ENCODE assay signal across 1 cellular context in genomic region chr4:9765091-9765490, GRCh38.
TF ChIP-seq lines count a peak whose summit lies in the region.

No MANE protein-coding gene starts in this region.

TF ChIP-seq in K562, 482 proteins besides CTCF, POLR2A, EP300 and RAD21 (continued from another document):
- no peak for TF ChIP-seq ZBTB49 (CRISPR knock-in tag; IDR thresholded peaks at IDR 0.05; ENCODE audit: borderline replicate concordance)
- no peak for TF ChIP-seq PHB (CRISPR knock-in tag; IDR thresholded peaks at IDR 0.05)
- no peak for TF ChIP-seq ZNF316 (IDR thresholded peaks at IDR 0.05)
- TF ChIP-seq SREBF2 (CRISPR knock-in tag; IDR thresholded peaks at IDR 0.05): no peak
- no peak for TF ChIP-seq TSC22D4 (tag; IDR thresholded peaks at IDR 0.05)
- no peak for TF ChIP-seq ZNF644 (tag; IDR thresholded peaks at IDR 0.05; ENCODE audit: low read depth)
- no peak for TF ChIP-seq SMAD2 (IDR thresholded peaks at IDR 0.05; ENCODE audit: low read depth, low read length)
- TF ChIP-seq IRF2 (CRISPR knock-in tag; IDR thresholded peaks at IDR 0.05): no peak
- no peak for TF ChIP-seq CTBP1 (IDR thresholded peaks at IDR 0.05; ENCODE audit: borderline replicate concordance)
- no peak for TF ChIP-seq E2F4 (CRISPR knock-in tag; IDR thresholded peaks at IDR 0.05; ENCODE audit: low read depth)
- no peak for TF ChIP-seq STAT5A (IDR thresholded peaks at IDR 0.05; ENCODE audit: borderline replicate concordance, low read length)
- no peak for TF ChIP-seq CHCHD3 (CRISPR knock-in tag; IDR thresholded peaks at IDR 0.05)
- no peak for TF ChIP-seq ZEB2 (IDR thresholded peaks at IDR 0.05)
- TF ChIP-seq, protein P1, sequence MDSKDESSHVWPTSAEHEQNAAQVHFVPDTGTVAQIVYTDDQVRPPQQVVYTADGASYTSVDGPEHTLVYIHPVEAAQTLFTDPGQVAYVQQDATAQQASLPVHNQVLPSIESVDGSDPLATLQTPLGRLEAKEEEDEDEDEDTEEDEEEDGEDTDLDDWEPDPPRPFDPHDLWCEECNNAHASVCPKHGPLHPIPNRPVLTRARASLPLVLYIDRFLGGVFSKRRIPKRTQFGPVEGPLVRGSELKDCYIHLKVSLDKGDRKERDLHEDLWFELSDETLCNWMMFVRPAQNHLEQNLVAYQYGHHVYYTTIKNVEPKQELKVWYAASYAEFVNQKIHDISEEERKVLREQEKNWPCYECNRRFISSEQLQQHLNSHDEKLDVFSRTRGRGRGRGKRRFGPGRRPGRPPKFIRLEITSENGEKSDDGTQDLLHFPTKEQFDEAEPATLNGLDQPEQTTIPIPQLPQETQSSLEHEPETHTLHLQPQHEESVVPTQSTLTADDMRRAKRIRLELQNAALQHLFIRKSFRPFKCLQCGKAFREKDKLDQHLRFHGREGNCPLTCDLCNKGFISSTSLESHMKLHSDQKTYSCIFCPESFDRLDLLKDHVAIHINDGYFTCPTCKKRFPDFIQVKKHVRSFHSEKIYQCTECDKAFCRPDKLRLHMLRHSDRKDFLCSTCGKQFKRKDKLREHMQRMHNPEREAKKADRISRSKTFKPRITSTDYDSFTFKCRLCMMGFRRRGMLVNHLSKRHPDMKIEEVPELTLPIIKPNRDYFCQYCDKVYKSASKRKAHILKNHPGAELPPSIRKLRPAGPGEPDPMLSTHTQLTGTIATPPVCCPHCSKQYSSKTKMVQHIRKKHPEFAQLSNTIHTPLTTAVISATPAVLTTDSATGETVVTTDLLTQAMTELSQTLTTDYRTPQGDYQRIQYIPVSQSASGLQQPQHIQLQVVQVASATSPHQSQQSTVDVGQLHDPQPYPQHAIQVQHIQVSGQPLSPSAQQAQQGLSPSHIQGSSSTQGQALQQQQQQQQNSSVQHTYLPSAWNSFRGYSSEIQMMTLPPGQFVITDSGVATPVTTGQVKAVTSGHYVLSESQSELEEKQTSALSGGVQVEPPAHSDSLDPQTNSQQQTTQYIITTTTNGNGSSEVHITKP (IDR thresholded peaks at IDR 0.05; ENCODE audit: partially characterized antibody): no peak
